ENCODE assay signal across 8 cellular contexts in genomic region chr1:1745651-1746565, GRCh38. TPM values are rescaled to one million over a fixed set of nuclear protein-coding genes. Genes with fewer than 3 reads are reported as not detected.
DNase-seq lines count a peak whose midpoint lies in the region; ATAC-seq, FAIRE-seq and TF ChIP-seq lines count a peak whose summit lies in the region.
"Not testable (repeated sequence)": the region's sequence is repeated elsewhere in the genome, so short reads cannot be mapped to it uniquely, and the experiment has no call there.

No MANE protein-coding gene starts in this region.

- H3K9ac ChIP-seq in kidney (ENCODE audit: low read length in 2 of 2), result not testable (repeated sequence)

- DNase-seq in A172 (ENCODE audit: low spot score) (peak; percentile 47), NCI-H446 (lab: John Stamatoyannopoulos, UW) (peak; percentile 70 to 75), cerebellar cortex (ENCODE audit: low spot score) (peak; percentile 38), kidney (peak; percentile 92)
- peak; percentile 98 for DNase-seq in activated CD4-positive, alpha-beta T cell treated with anti-CD3 and anti-CD28 coated beads, Interleukin-2, amount 50 U/mL, for 1 hour
- DNase-seq in stimulated activated CD4-positive, alpha-beta T cell treated with anti-CD3 and anti-CD28 coated beads, Interleukin-12 subunit alpha, Interleukin-12 subunit beta, amount 100 ng/mL, for 24 hours (ENCODE audit: low read depth in 2 of 2), result peak; percentile 81 to 88

- ATAC-seq in GM18909 (IDR thresholded peaks at IDR 0.05; ENCODE audit: poor library complexity, unreplicated experiment) (peak; percentile 71), HG03108 (IDR thresholded peaks at IDR 0.05; ENCODE audit: unreplicated experiment) (peak; percentile 73)

- not testable (repeated sequence) for H3K4me1 ChIP-seq in kidney (ENCODE audit: control insufficient read depth in 1 of 2, insufficient read depth in 1 of 2, low read depth in 1 of 2, low read length in 2 of 2)

- peak overlapping the region in 1 of 2 donors; percentile 86 for H3K27ac ChIP-seq in kidney (ENCODE audit: low read depth in 2 of 2, low read length in 2 of 2)

- H3K9me3 ChIP-seq in kidney (ENCODE audit: control insufficient read depth in 1 of 2, low read length in 2 of 2), result not testable (repeated sequence)

- H3K36me3 ChIP-seq in kidney (ENCODE audit: control insufficient read depth in 1 of 2, insufficient read depth in 2 of 2, low read length in 2 of 2), result not testable (repeated sequence)

- TF ChIP-seq CTCF in kidney (IDR thresholded peaks at IDR 0.05; ENCODE audit: borderline replicate concordance, extremely low read depth, insufficient read depth), result not testable (repeated sequence)

- not testable (repeated sequence) for FAIRE-seq in kidney (lab: Jason Lieb, UNC)

- not testable (repeated sequence) for H3K4me3 ChIP-seq in kidney (ENCODE audit: low read length in 2 of 2)

- intact Hi-C loops in kidney (cut with DNase I), result not testable (repeated sequence)

RNA-seq across cellular contexts. Expression of gene CDK11A, which starts 21.8 kb away (rescaled TPM):
- total RNA-seq in A172 (2014; rRNA removed; shearing (Covaris generic)), result 6.6 and 9.8 TPM in 2 replicates
- total RNA-seq in kidney, result 37.3 TPM
- polyA plus RNA-seq in kidney (ENCODE audit: insufficient read depth, low read depth, low replicate concordance), result 21.5 TPM

RNA-seq across cellular contexts. Expression of gene NADK, which starts 32.4 kb away (rescaled TPM):
- 28.4 and 31.5 TPM in 2 replicates for total RNA-seq in A172 (2014; rRNA removed; shearing (Covaris generic))
- 76.3 TPM for total RNA-seq in kidney
- 37.9 TPM for polyA plus RNA-seq in kidney (ENCODE audit: insufficient read depth, low read depth, low replicate concordance)

RNA-seq across cellular contexts. Expression of gene SLC35E2B, which starts 53.3 kb away (rescaled TPM):
- total RNA-seq in A172 (2014; rRNA removed; shearing (Covaris generic)), result 5.2 and 6.8 TPM in 2 replicates
- total RNA-seq in kidney, result 50.2 TPM
- 11.3 TPM for polyA plus RNA-seq in kidney (ENCODE audit: insufficient read depth, low read depth, low replicate concordance)

Comparison
In these comparisons a context has a peak if more than half of its experiments do, and no peak if none do; other contexts are left out.
1. DNase-seq: peak in every context shown above with its lines; median percentile 98 in activated CD4-positive, alpha-beta T cell treated with anti-CD3 and anti-CD28 coated beads, Interleukin-2, amount 50 U/mL, for 1 hour; 92 in kidney; 84 in stimulated activated CD4-positive, alpha-beta T cell treated with anti-CD3 and anti-CD28 coated beads, Interleukin-12 subunit alpha, Interleukin-12 subunit beta, amount 100 ng/mL, for 24 hours; 72 in NCI-H446; 47 in A172; 38 in cerebellar cortex.